18 cellular contexts compared by ENCODE assay signal in the genomic region with DNA sequence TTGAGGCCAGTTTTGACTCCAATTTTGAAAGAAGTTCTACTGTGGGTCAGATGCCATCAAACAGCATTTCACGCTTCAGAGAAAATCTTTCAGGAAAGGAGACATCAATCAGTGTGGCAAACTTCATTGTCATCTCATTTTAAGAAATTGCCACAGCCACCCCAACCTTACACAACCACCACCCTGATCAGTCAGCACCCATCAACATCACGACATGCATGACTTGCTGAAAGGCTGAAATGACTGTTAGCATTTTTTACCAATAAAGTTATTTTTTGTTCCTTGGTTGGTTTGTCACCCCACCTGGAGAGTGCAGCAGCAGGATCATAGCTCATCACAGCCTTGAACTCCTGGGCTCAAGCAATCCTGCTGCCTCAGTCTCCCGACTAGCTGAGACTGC.
"Had no signal": no experiment of that assay in that cellular context is flagged by ENCODE, and none has a peak within 500 bp of the region (broad histone marks: within the 10 kb centered on the region; RNA-seq: fewer than 3 reads in every experiment).

No MANE protein-coding gene starts in this region.

- H3K9me3 Mint-ChIP-seq: activated naive CD8-positive, alpha-beta T cell treated with anti-CD3 and anti-CD28 coated beads, Interleukin-2, amount 50 U/mL, for 24 hours; endodermal cell; nephron had no signal

- H3K79me2 ChIP-seq: hepatocyte had no signal

- H3K4me1 ChIP-seq: ascending aorta, prostate gland, spleen, uterus had no signal

- DNase-seq: activated CD4-positive, alpha-beta T cell treated with anti-CD3 and anti-CD28 coated beads for 48 hours; activated CD8-positive, alpha-beta memory T cell treated with anti-CD3 and anti-CD28 coated beads, Interleukin-2, amount 50 U/mL, for 48 hours; activated CD8-positive, alpha-beta T cell treated with anti-CD3 and anti-CD28 coated beads, Interleukin-2, amount 10 ng/mL, durations not matched to agents 7 days and 5 days; activated naive CD8-positive, alpha-beta T cell treated with anti-CD3 and anti-CD28 coated beads, Interleukin-2, amount 50 U/mL, for 24 hours; endodermal cell; erythroblast; mesendoderm; spleen; stomach; uterus had no signal

- H3K27me3 Mint-ChIP-seq: activated naive CD8-positive, alpha-beta T cell treated with anti-CD3 and anti-CD28 coated beads, Interleukin-2, amount 50 U/mL, for 24 hours had no signal

- H2AFZ ChIP-seq: hepatocyte had no signal

- H3K4me1 Mint-ChIP-seq: activated naive CD8-positive, alpha-beta T cell treated with anti-CD3 and anti-CD28 coated beads, Interleukin-2, amount 50 U/mL, for 24 hours; nephron had no signal

- H3K4me3 ChIP-seq: ascending aorta, hepatocyte, prostate gland, spleen, stomach, thoracic aorta, uterus had no signal

- FAIRE-seq: bronchial epithelial cell had no signal

- H3K27ac Mint-ChIP-seq: activated CD8-positive, alpha-beta T cell treated with anti-CD3 and anti-CD28 coated beads, Interleukin-2, amount 10 ng/mL, durations not matched to agents 7 days and 5 days; activated naive CD8-positive, alpha-beta T cell treated with anti-CD3 and anti-CD28 coated beads, Interleukin-2, amount 50 U/mL, for 24 hours; endodermal cell; nephron had no signal

- H3K4me3 Mint-ChIP-seq: activated CD8-positive, alpha-beta T cell treated with anti-CD3 and anti-CD28 coated beads, Interleukin-2, amount 10 ng/mL, durations not matched to agents 7 days and 5 days; activated naive CD8-positive, alpha-beta T cell treated with anti-CD3 and anti-CD28 coated beads, Interleukin-2, amount 50 U/mL, for 24 hours; endodermal cell; nephron had no signal

- H3K36me3 ChIP-seq: prostate gland, uterus had no signal

- H3K27me3 ChIP-seq: ascending aorta, hepatocyte, spleen, stomach, uterus had no signal

- H3K4me2 ChIP-seq: hepatocyte had no signal

- H3K27ac ChIP-seq: ascending aorta, hepatocyte, prostate gland, spleen, stomach, thoracic aorta, uterus, VCaP had no signal

- ATAC-seq: activated CD8-positive, alpha-beta T cell treated with anti-CD3 and anti-CD28 coated beads, Interleukin-2, amount 10 ng/mL, durations not matched to agents 7 days and 5 days; activated naive CD8-positive, alpha-beta T cell treated with anti-CD3 and anti-CD28 coated beads, Interleukin-2, amount 50 U/mL, for 24 hours; sciatic nerve had no signal

- H3K9me3 ChIP-seq: ascending aorta, prostate gland, spleen, stomach, thoracic aorta, uterus had no signal
